In genomic region chr17:28901866-28902818, GRCh38 we compare ENCODE assay signal across 8 cellular contexts. TPM values are rescaled to one million over a fixed set of nuclear protein-coding genes. Genes with fewer than 3 reads are reported as not detected.
A peak's percentile ranks its signal among the peaks of the same experiment; 100 is the strongest.
DNase-seq lines count a peak whose midpoint lies in the region; ATAC-seq and TF ChIP-seq lines count a peak whose summit lies in the region.

No MANE protein-coding gene starts in this region.

- H2BK20ac ChIP-seq in IMR-90 (ENCODE audit: low read depth, low read length): no peak overlapping the region

- peak overlapping the region; percentile 37; the same call in 1 of the 2 replicates for H3K9ac ChIP-seq in IMR-90 (ENCODE audit: low read depth, low read length)

- in situ Hi-C loops in IMR-90 (cut with MboI; ENCODE audit: low sequenced_read_pairs): no loop called here

- no peak overlapping the region for H2BK120ac ChIP-seq in IMR-90 (ENCODE audit: low read depth, low read length)

- no TSS peak for BruUV-seq in IMR-90 (replicated peaks; lab: Mats Ljungman, UMichigan)

- dilution Hi-C loops in IMR-90 (cut with HindIII; ENCODE audit: low sequenced_read_pairs, unreplicated experiment): no loop called here

- DNase-seq in CD8-positive, alpha-beta memory T cell: peak in 1 of 5 donors; percentile 27
- DNase-seq in IMR-90 (no peak), RWPE2 (ENCODE audit: low spot score) (no peak), hepatocyte (ENCODE audit: low spot score) (peak; percentile 75), skeletal muscle cell (ENCODE audit: low read depth) (no peak), mucosa of gallbladder (ENCODE audit: low spot score) (no peak)
- DNase-seq in activated naive CD8-positive, alpha-beta T cell treated with anti-CD3 and anti-CD28 coated beads, Interleukin-2, amount 50 U/mL, for 24 hours: peak; percentile 67

- ATAC-seq in GM21447 (IDR thresholded peaks at IDR 0.05; ENCODE audit: unreplicated experiment): peak; percentile 36
- ATAC-seq in IMR-90 (ENCODE audit: low read depth): peak; percentile 70
- peak; percentile 15 for ATAC-seq in RWPE2 (ENCODE audit: low read depth)
- ATAC-seq in activated naive CD8-positive, alpha-beta T cell treated with anti-CD3 and anti-CD28 coated beads, Interleukin-2, amount 50 U/mL, for 24 hours: peak; percentile 10

- 0 out of 2 replicates have a peak overlapping the region, but pooled peaks have one; percentile 3 for H3K14ac ChIP-seq in IMR-90 (replicated peaks; ENCODE audit: low read depth, low read length)

- H3K4ac ChIP-seq in IMR-90 (ENCODE audit: low read depth, low read length): peak overlapping the region; percentile 5; the same call in 1 of the 2 replicates

- H3K9me1 ChIP-seq in IMR-90 (ENCODE audit: insufficient read depth, low read length): peaks cover 16% of the 10 kb centered on the region

- peaks cover 40% of the 10 kb centered on the region for H3K79me2 ChIP-seq in hepatocyte

- no peaks in the 10 kb centered on the region for H3K27me3 Mint-ChIP-seq in CD8-positive, alpha-beta memory T cell
- H3K27me3 Mint-ChIP-seq in activated naive CD8-positive, alpha-beta T cell treated with anti-CD3 and anti-CD28 coated beads, Interleukin-2, amount 50 U/mL, for 24 hours: no peaks in the 10 kb centered on the region

- no peaks in the 10 kb centered on the region for H3K9me3 ChIP-seq in CD8-positive, alpha-beta memory T cell (ENCODE audit: low read length)
- H3K9me3 ChIP-seq in IMR-90 (ENCODE audit: control insufficient read depth, insufficient read depth, low read length): no peaks in the 10 kb centered on the region
- no peaks in the 10 kb centered on the region for H3K9me3 ChIP-seq in RWPE2 (ENCODE audit: severe bottlenecking)
- H3K9me3 ChIP-seq in hepatocyte (ENCODE audit: low read depth): no peaks in the 10 kb centered on the region

- CTCF ChIA-PET in CD8-positive, alpha-beta memory T cell (lab: Charles Lee): interaction anchor here (0.7 to 4.9 kb wide), 27 partner anchors 8 to 175 kb away, joined by 3 to 31 read pairs (median 4); partner anchors contain the start of genes FAM222B, NEK8 and TLCD1
- CTCF ChIA-PET in IMR-90 (lab: Yijun Ruan, JAX): interaction anchor here (0.5 to 1.7 kb wide), 5 partner anchors 35 to 138 kb away, joined by 3 to 6 read pairs (median 4); no protein-coding TSS in a partner anchor

- no peak overlapping the region for H2AK5ac ChIP-seq in IMR-90 (ENCODE audit: low read depth, low read length)

- no peaks in the 10 kb centered on the region for H3K27me3 ChIP-seq in CD8-positive, alpha-beta memory T cell (ENCODE audit: insufficient read depth, low read length, poor library complexity, severe bottlenecking)
- H3K27me3 ChIP-seq in IMR-90 (ENCODE audit: control insufficient read depth, insufficient read depth, low read length): no peaks in the 10 kb centered on the region
- no peaks in the 10 kb centered on the region for H3K27me3 ChIP-seq in RWPE2 (ENCODE audit: insufficient read depth, poor library complexity, severe bottlenecking)
- no peaks in the 10 kb centered on the region for H3K27me3 ChIP-seq in hepatocyte

- H3K4me2 ChIP-seq in IMR-90 (ENCODE audit: low read depth, low read length): peak overlapping the region; percentile 92
- H3K4me2 ChIP-seq in hepatocyte: peak overlapping the region; percentile 94

- 7% methylated on average over 36 of the region's 62 CpGs; no CpG with 5 or more reads in 1 of the 2 experiments for WGBS in IMR-90 (ENCODE audit: extremely low coverage in 2 of 2, insufficient read length in 1 of 2), 2 experiments
- 5% methylated on average over 52 of the region's 62 CpGs for WGBS in hepatocyte (ENCODE audit: low lambda C conversion rate, missing lambda C conversion rate)

- 0 out of 2 replicates have a peak overlapping the region, but pooled peaks have one; percentile 9 for H3K56ac ChIP-seq in IMR-90 (ENCODE audit: extremely low read depth, insufficient read depth, low read length)

- H3K27ac Mint-ChIP-seq in CD8-positive, alpha-beta memory T cell: peak overlapping the region; percentile 70 to 98 (median 96)
- H3K27ac Mint-ChIP-seq in activated naive CD8-positive, alpha-beta T cell treated with anti-CD3 and anti-CD28 coated beads, Interleukin-2, amount 50 U/mL, for 24 hours: peak overlapping the region; percentile 88

- no peak for TF ChIP-seq RAD21 in IMR-90 (IDR thresholded peaks at IDR 0.05; ENCODE audit: low read length)

- H3K9me3 Mint-ChIP-seq in CD8-positive, alpha-beta memory T cell: no peaks in the 10 kb centered on the region
- no peaks in the 10 kb centered on the region for H3K9me3 Mint-ChIP-seq in activated naive CD8-positive, alpha-beta T cell treated with anti-CD3 and anti-CD28 coated beads, Interleukin-2, amount 50 U/mL, for 24 hours

- no peaks in the 10 kb centered on the region for H3K9me2 ChIP-seq in hepatocyte (replicated peaks; ENCODE audit: insufficient read depth)

- peaks cover 9% of the 10 kb centered on the region for H3K36me3 ChIP-seq in CD8-positive, alpha-beta memory T cell (ENCODE audit: insufficient read depth, low read length)
- H3K36me3 ChIP-seq in IMR-90 (ENCODE audit: control insufficient read depth, insufficient read depth, low read length) (peaks cover 14% of the 10 kb centered on the region), RWPE2 (ENCODE audit: low read depth) (no peaks in the 10 kb centered on the region), hepatocyte (replicated peaks; ENCODE audit: insufficient read depth, low read depth) (no peaks in the 10 kb centered on the region)

- intact Hi-C loops in IMR-90 (cut with micrococcal nuclease): no loop called here

- H3K4me1 ChIP-seq in CD8-positive, alpha-beta memory T cell (ENCODE audit: insufficient read depth, low read length): peaks cover 45% of the 10 kb centered on the region
- H3K4me1 ChIP-seq in IMR-90 (ENCODE audit: control insufficient read depth, insufficient read depth, low read length) (peaks cover 8% of the 10 kb centered on the region), RWPE2 (ENCODE audit: insufficient read depth, poor library complexity, severe bottlenecking) (peaks cover 5% of the 10 kb centered on the region), hepatocyte (ENCODE audit: insufficient read depth) (peaks cover 6% of the 10 kb centered on the region)

- peaks cover 16% of the 10 kb centered on the region; the same call in 1 of the 2 replicates for H4K20me1 ChIP-seq in IMR-90 (ENCODE audit: insufficient read depth, low read length)
- no peaks in the 10 kb centered on the region for H4K20me1 ChIP-seq in hepatocyte (ENCODE audit: insufficient read depth, poor library complexity, severe bottlenecking)

- peak overlapping the region; percentile 46 for H3K23ac ChIP-seq in IMR-90 (ENCODE audit: low read depth, low read length)

- H3K18ac ChIP-seq in IMR-90 (ENCODE audit: low read depth, low read length): no peak overlapping the region

- H4K5ac ChIP-seq in IMR-90 (ENCODE audit: low read depth, low read length): peak overlapping the region; percentile 43; the same call in 1 of the 2 replicates

- H3K4me3 Mint-ChIP-seq in CD8-positive, alpha-beta memory T cell: peak overlapping the region; percentile 87 to 95 (median 92)
- H3K4me3 Mint-ChIP-seq in activated naive CD8-positive, alpha-beta T cell treated with anti-CD3 and anti-CD28 coated beads, Interleukin-2, amount 50 U/mL, for 24 hours: peak overlapping the region; percentile 90

- H3K79me1 ChIP-seq in IMR-90 (ENCODE audit: low read depth in 1 of 2, low read length in 2 of 2): peaks cover 7 to 37% of the 10 kb centered on the region in 2 experiments; a peak in 3 of 4 replicates

- H3K4me1 Mint-ChIP-seq in CD8-positive, alpha-beta memory T cell: peaks cover 35 to 52% (median 41%) of the 10 kb centered on the region in 3 donors
- H3K4me1 Mint-ChIP-seq in activated naive CD8-positive, alpha-beta T cell treated with anti-CD3 and anti-CD28 coated beads, Interleukin-2, amount 50 U/mL, for 24 hours: peaks cover 34% of the 10 kb centered on the region

- H3K4me3 ChIP-seq in CD8-positive, alpha-beta memory T cell (ENCODE audit: low read length): peak overlapping the region; percentile 71
- H3K4me3 ChIP-seq in IMR-90 (ENCODE audit: insufficient read depth, low read depth, low read length) (peak overlapping the region; percentile 62), RWPE2 (ENCODE audit: severe bottlenecking) (peak overlapping the region; percentile 65), hepatocyte (peak overlapping the region; percentile 94), skeletal muscle cell (ENCODE audit: low read depth, low read length) (peak overlapping the region; percentile 65)

- POLR2A ChIA-PET in CD8-positive, alpha-beta memory T cell (lab: Charles Lee): interaction anchor here (0.5 to 1.9 kb wide), 8 partner anchors 10 to 182 kb away, joined by 3 to 10 read pairs (median 3); partner anchors contain the start of genes PHF12 and RPL23A
- POLR2A ChIA-PET in IMR-90 (lab: Charles Lee; ENCODE audit: unreplicated experiment): interaction anchor here (0.5 kb wide), 1 partner anchor 242 kb away, joined by 3 read pairs; no protein-coding TSS in a partner anchor

- H3K27ac ChIP-seq in CD8-positive, alpha-beta memory T cell (ENCODE audit: low read depth, low read length): peak overlapping the region; percentile 82
- H3K27ac ChIP-seq in IMR-90 (ENCODE audit: insufficient read depth, low read length): peak overlapping the region; percentile 27; the same call in 1 of the 2 replicates
- peak overlapping the region; percentile 58 for H3K27ac ChIP-seq in RWPE2 (ENCODE audit: poor library complexity, severe bottlenecking)
- H3K27ac ChIP-seq in hepatocyte: peak overlapping the region; percentile 90

- H4K8ac ChIP-seq in IMR-90 (ENCODE audit: low read depth in 2 of 2, low read length in 2 of 2): peak overlapping the region in 1 of 2 experiments; percentile 28; a peak in 1 of 4 replicates

- peak overlapping the region; percentile 97 for H2AFZ ChIP-seq in IMR-90 (replicated peaks; ENCODE audit: low read length, poor library complexity)
- peak overlapping the region; percentile 84 for H2AFZ ChIP-seq in hepatocyte

- TF ChIP-seq POLR2A in IMR-90 (IDR thresholded peaks at IDR 0.05; ENCODE audit: low read depth, low read length): no peak

- no peak overlapping the region for H4K91ac ChIP-seq in IMR-90 (ENCODE audit: insufficient read depth, low read depth, low read length)

- peaks cover 0 to 48% (median 9%) of the 10 kb centered on the region in 3 donors for H3K36me3 Mint-ChIP-seq in CD8-positive, alpha-beta memory T cell
- peaks cover 19% of the 10 kb centered on the region for H3K36me3 Mint-ChIP-seq in activated naive CD8-positive, alpha-beta T cell treated with anti-CD3 and anti-CD28 coated beads, Interleukin-2, amount 50 U/mL, for 24 hours (ENCODE audit: low read depth)

- H2BK5ac ChIP-seq in IMR-90 (ENCODE audit: low read depth, low read length, poor library complexity, severe bottlenecking): peak overlapping the region; percentile 14

- no peak overlapping the region for H2BK15ac ChIP-seq in IMR-90 (ENCODE audit: low read depth, low read length)

- TF ChIP-seq CTCF in IMR-90 (conservative IDR thresholded peaks at IDR 0.05; ENCODE audit: low read depth, low read length): no peak
- no peak for TF ChIP-seq CTCF in RWPE2 (IDR thresholded peaks at IDR 0.05; ENCODE audit: poor library complexity, severe bottlenecking)
- TF ChIP-seq CTCF in hepatocyte (IDR thresholded peaks at IDR 0.05; ENCODE audit: poor library complexity): no peak

- H2AK9ac ChIP-seq in IMR-90 (replicated peaks; ENCODE audit: low read depth, low read length, poor library complexity): peak overlapping the region; percentile 68

RNA-seq across cellular contexts. Expression of gene DHRS13, which starts 0.7 kb away (rescaled TPM):
- 10 to 100 TPM; 32.6 to 34.7 TPM for total RNA-seq in CD8-positive, alpha-beta memory T cell
- polyA plus RNA-seq in CD8-positive, alpha-beta memory T cell: 26.5 TPM
- total RNA-seq in IMR-90 (2012; rRNA removed) (2.7 and 2.8 TPM in 2 replicates), hepatocyte (14.9 and 22.4 TPM in 2 replicates), mucosa of gallbladder (10.9 TPM)
- polyA plus RNA-seq in IMR-90 (2012; rRNA removed) (3.9 and 4.1 TPM in 2 replicates), hepatocyte (10.8 and 15.4 TPM in 2 replicates)
- 3.7 and 5.3 TPM in 2 replicates for polyA plus RNA-seq in IMR-90 (2012; cell fraction: cytosol; rRNA removed)
- polyA plus RNA-seq in IMR-90 (2012; cell fraction: nucleus; rRNA removed; ENCODE audit: low replicate concordance): 3.0 and 3.2 TPM in 2 replicates

RNA-seq across cellular contexts. Expression of gene FLOT2, which starts 4.6 kb away (rescaled TPM):
- total RNA-seq in CD8-positive, alpha-beta memory T cell: 100 to 1,000 TPM; 113 to 115 TPM
- polyA plus RNA-seq in CD8-positive, alpha-beta memory T cell: 268 TPM
- total RNA-seq in IMR-90 (2012; rRNA removed): 19.7 and 31.1 TPM in 2 replicates
- 60.1 and 67.9 TPM in 2 replicates for polyA plus RNA-seq in IMR-90 (2012; rRNA removed)
- 52.9 and 71.4 TPM in 2 replicates for polyA plus RNA-seq in IMR-90 (2012; cell fraction: cytosol; rRNA removed)
- 61.2 and 61.8 TPM in 2 replicates for polyA plus RNA-seq in IMR-90 (2012; cell fraction: nucleus; rRNA removed; ENCODE audit: low replicate concordance)
- total RNA-seq in hepatocyte: 31.8 and 42.0 TPM in 2 replicates
- 56.4 and 64.0 TPM in 2 replicates for polyA plus RNA-seq in hepatocyte
- 113 TPM for total RNA-seq in mucosa of gallbladder

RNA-seq across cellular contexts. Expression of gene ERAL1, which starts 47.3 kb away (rescaled TPM):
- total RNA-seq in CD8-positive, alpha-beta memory T cell: 10 to 100 TPM; 84.1 to 86.2 TPM
- polyA plus RNA-seq in CD8-positive, alpha-beta memory T cell: 44.7 TPM
- total RNA-seq in IMR-90 (2012; rRNA removed): 25.8 and 34.1 TPM in 2 replicates
- polyA plus RNA-seq in IMR-90 (2012; rRNA removed): 62.3 and 71.3 TPM in 2 replicates
- polyA plus RNA-seq in IMR-90 (2012; cell fraction: cytosol; rRNA removed): 66.0 and 115 TPM in 2 replicates
- 53.6 and 107 TPM in 2 replicates for polyA plus RNA-seq in IMR-90 (2012; cell fraction: nucleus; rRNA removed; ENCODE audit: low replicate concordance)
- total RNA-seq in hepatocyte: 30.0 and 42.8 TPM in 2 replicates
- 56.2 and 77.1 TPM in 2 replicates for polyA plus RNA-seq in hepatocyte
- total RNA-seq in mucosa of gallbladder: 33.6 TPM

RNA-seq across cellular contexts. Expression of gene PHF12, which starts 49.2 kb away (rescaled TPM):
- 10 to 100 TPM; 58.1 to 62.1 TPM for total RNA-seq in CD8-positive, alpha-beta memory T cell
- 11.6 TPM for polyA plus RNA-seq in CD8-positive, alpha-beta memory T cell
- total RNA-seq in IMR-90 (2012; rRNA removed) (25.6 and 26.7 TPM in 2 replicates), hepatocyte (18.2 and 19.0 TPM in 2 replicates), mucosa of gallbladder (44.5 TPM)
- polyA plus RNA-seq in IMR-90 (2012; rRNA removed) (24.4 and 28.9 TPM in 2 replicates), hepatocyte (10.0 and 12.1 TPM in 2 replicates)
- 27.1 and 31.6 TPM in 2 replicates for polyA plus RNA-seq in IMR-90 (2012; cell fraction: cytosol; rRNA removed)
- 46.7 and 79.8 TPM in 2 replicates for polyA plus RNA-seq in IMR-90 (2012; cell fraction: nucleus; rRNA removed; ENCODE audit: low replicate concordance)

RNA-seq across cellular contexts. Expression of gene FAM222B, which starts 59.6 kb away (rescaled TPM):
- 10 to 100 TPM; 20.6 to 21.5 TPM for total RNA-seq in CD8-positive, alpha-beta memory T cell
- 19.3 TPM for polyA plus RNA-seq in CD8-positive, alpha-beta memory T cell
- total RNA-seq in IMR-90 (2012; rRNA removed): 2.2 and 2.5 TPM in 2 replicates
- polyA plus RNA-seq in IMR-90 (2012; rRNA removed): 10.8 and 11.4 TPM in 2 replicates
- polyA plus RNA-seq in IMR-90 (2012; cell fraction: cytosol; rRNA removed): 9.8 and 15.2 TPM in 2 replicates
- polyA plus RNA-seq in IMR-90 (2012; cell fraction: nucleus; rRNA removed; ENCODE audit: low replicate concordance): 26.2 and 26.3 TPM in 2 replicates
- total RNA-seq in hepatocyte: 7.9 and 10.3 TPM in 2 replicates
- 28.5 and 36.0 TPM in 2 replicates for polyA plus RNA-seq in hepatocyte
- total RNA-seq in mucosa of gallbladder: 45.3 TPM

Comparison
In these comparisons a context has a peak if more than half of its experiments do, and no peak if none do; other contexts are left out.
1. DNase-seq: peak in activated naive CD8-positive, alpha-beta T cell treated with anti-CD3 and anti-CD28 coated beads, Interleukin-2, amount 50 U/mL, for 24 hours (single experiment) and hepatocyte (single experiment); none in IMR-90 (single experiment), RWPE2 (single experiment), skeletal muscle cell (single experiment) and mucosa of gallbladder (single experiment).
2. H3K27ac ChIP-seq: peak in every context shown above with its lines; median percentile 90 in hepatocyte; 82 in CD8-positive, alpha-beta memory T cell; 58 in RWPE2; 27 in IMR-90.
3. ATAC-seq: peak in every context shown above with its lines; median percentile 70 in IMR-90; 36 in GM21447; 15 in RWPE2; 10 in activated naive CD8-positive, alpha-beta T cell treated with anti-CD3 and anti-CD28 coated beads, Interleukin-2, amount 50 U/mL, for 24 hours.
4. Peak in every context shown above with its lines, with median percentiles within 50 percentile points of each other: H3K4me3 ChIP-seq.